1 cellular context compared by ENCODE assay signal in genomic region chr1:91404151-91405012, GRCh38.
TF ChIP-seq lines count a peak whose summit lies in the region.

TSS of gene HFM1 (minus strand) at chr1:91404837. CDS start at chr1:91401082, 3,755 bp downstream.

TF ChIP-seq in HEK293, 187 proteins besides CTCF, POLR2A, EP300 and RAD21 (continued from another document and continues in another):
- TF ChIP-seq ZBTB6 (tag by site-specific recombination; IDR thresholded peaks at IDR 0.05), result peak; percentile 16; the same call in 1 of the 2 replicates
- TF ChIP-seq REST (tag by site-specific recombination; IDR thresholded peaks at IDR 0.05), result peak; percentile 98
- TF ChIP-seq ZNF112 (tag by site-specific recombination; IDR thresholded peaks at IDR 0.05), result no peak
- peak; percentile 77 for TF ChIP-seq ZBTB11 (tag by site-specific recombination; conservative IDR thresholded peaks at IDR 0.05; ENCODE audit: low read depth)
- TF ChIP-seq KLF10 (tag by site-specific recombination; IDR thresholded peaks at IDR 0.05), result peak; percentile 22; the same call in 1 of the 2 replicates
- no peak for TF ChIP-seq ZNF654 (tag by site-specific recombination; IDR thresholded peaks at IDR 0.05; ENCODE audit: low read depth)
- TF ChIP-seq ZNF211 (tag by site-specific recombination; IDR thresholded peaks at IDR 0.05; ENCODE audit: low read depth), result no peak
- TF ChIP-seq ZNF37A (tag by site-specific recombination; IDR thresholded peaks at IDR 0.05), result no peak
- TF ChIP-seq ZNF560 (tag by site-specific recombination; IDR thresholded peaks at IDR 0.05; ENCODE audit: borderline replicate concordance), result no peak
- TF ChIP-seq ZNF623 (tag by site-specific recombination; IDR thresholded peaks at IDR 0.05), result no peak; the same call in 1 of the 2 replicates
- TF ChIP-seq ZEB2 (tag by site-specific recombination; IDR thresholded peaks at IDR 0.05), result peak; percentile 63; the same call in 1 of the 2 replicates
- 0 out of 2 replicates have a peak, but pooled peaks have one; percentile 36 for TF ChIP-seq ZNF223 (tag by site-specific recombination; IDR thresholded peaks at IDR 0.05)
- TF ChIP-seq ZNF221 (tag by site-specific recombination; IDR thresholded peaks at IDR 0.05; ENCODE audit: borderline replicate concordance), result no peak
- no peak for TF ChIP-seq ZNF521 (tag by site-specific recombination; IDR thresholded peaks at IDR 0.05)
- no peak for TF ChIP-seq GFI1B (tag by site-specific recombination; IDR thresholded peaks at IDR 0.05)
- TF ChIP-seq ZSCAN16 (tag by site-specific recombination; IDR thresholded peaks at IDR 0.05), result no peak
- TF ChIP-seq KLF17 (tag by site-specific recombination; IDR thresholded peaks at IDR 0.05), result 0 out of 2 replicates have a peak, but pooled peaks have one; percentile 33
- no peak for TF ChIP-seq ZNF670 (tag by site-specific recombination; IDR thresholded peaks at IDR 0.05; ENCODE audit: low read depth)
- TF ChIP-seq ZBTB17 (tag by site-specific recombination; IDR thresholded peaks at IDR 0.05), result peak; percentile 100
- no peak for TF ChIP-seq ZNF274 (IDR thresholded peaks at IDR 0.05; ENCODE audit: low read length)
- TF ChIP-seq ZNF274 (tag by site-specific recombination; IDR thresholded peaks at IDR 0.05; ENCODE audit: borderline replicate concordance), result no peak
- no peak for TF ChIP-seq ZNF530 (tag by site-specific recombination; IDR thresholded peaks at IDR 0.05; ENCODE audit: low read depth)
- no peak for TF ChIP-seq ZSCAN18 (tag by site-specific recombination; IDR thresholded peaks at IDR 0.05)
- peak; percentile 42 for TF ChIP-seq KLF1 (tag by site-specific recombination; IDR thresholded peaks at IDR 0.05)
- TF ChIP-seq ZNF843 (tag by site-specific recombination; IDR thresholded peaks at IDR 0.05), result peak; percentile 28; the same call in 1 of the 2 replicates
- TF ChIP-seq ZNF692 (tag by site-specific recombination; IDR thresholded peaks at IDR 0.05), result peak; percentile 98
- no peak for TF ChIP-seq AEBP2 (tag by site-specific recombination; IDR thresholded peaks at IDR 0.05; ENCODE audit: borderline replicate concordance)
- TF ChIP-seq ZNF239 (tag by site-specific recombination; IDR thresholded peaks at IDR 0.05), result 0 out of 2 replicates have a peak, but pooled peaks have one; percentile 63
- TF ChIP-seq ZBTB7A (tag by site-specific recombination; IDR thresholded peaks at IDR 0.05; ENCODE audit: low read depth), result no peak
- TF ChIP-seq ZNF155 (tag by site-specific recombination; IDR thresholded peaks at IDR 0.05), result no peak
- TF ChIP-seq ZNF280D (tag by site-specific recombination; IDR thresholded peaks at IDR 0.05), result no peak
- peak; percentile 46; the same call in 1 of the 2 replicates for TF ChIP-seq IKZF3 (tag by site-specific recombination; IDR thresholded peaks at IDR 0.05)
- no peak for TF ChIP-seq ZNF174 (tag by site-specific recombination; IDR thresholded peaks at IDR 0.05)
- TF ChIP-seq ZBTB26 (tag by site-specific recombination; optimal IDR thresholded peaks at IDR 0.05), result peak; percentile 84
- 0 out of 2 replicates have a peak, but pooled peaks have one; percentile 13 for TF ChIP-seq ZSCAN23 (tag by site-specific recombination; IDR thresholded peaks at IDR 0.05)
- TF ChIP-seq ZNF184 (tag by site-specific recombination; IDR thresholded peaks at IDR 0.05), result 0 out of 2 replicates have a peak, but pooled peaks have one; percentile 28
- TF ChIP-seq ZNF292 (tag by site-specific recombination; IDR thresholded peaks at IDR 0.05; ENCODE audit: borderline replicate concordance, low read depth), result no peak
- TF ChIP-seq OVOL3 (tag by site-specific recombination; IDR thresholded peaks at IDR 0.05), result 0 out of 2 replicates have a peak, but pooled peaks have one; percentile 32
- 0 out of 2 replicates have a peak, but pooled peaks have one; percentile 33 for TF ChIP-seq ZSCAN4 (tag by site-specific recombination; IDR thresholded peaks at IDR 0.05)
- 0 out of 2 replicates have a peak, but pooled peaks have one; percentile 14 for TF ChIP-seq ZNF677 (tag by site-specific recombination; IDR thresholded peaks at IDR 0.05)
- TF ChIP-seq KLF16 (tag by site-specific recombination; IDR thresholded peaks at IDR 0.05), result peak; percentile 80; the same call in 1 of the 2 replicates
